In genomic region chr3:106566277-106566676, GRCh38 we compare ENCODE assay signal across 9 cellular contexts.
DNase-seq lines count a peak whose midpoint lies in the region; ATAC-seq, FAIRE-seq and TF ChIP-seq lines count a peak whose summit lies in the region.
"Had no signal": no experiment of that assay in that cellular context is flagged by ENCODE, and none has a peak within 500 bp of the region (broad histone marks: within the 10 kb centered on the region; RNA-seq: fewer than 3 reads in every experiment).

No MANE protein-coding gene starts in this region.

- intact Hi-C loops in GM12878 (cut with micrococcal nuclease; ENCODE audit: unreplicated experiment) (no loop called here), HepG2 (cut with micrococcal nuclease; ENCODE audit: unreplicated experiment) (no loop called here), cardiac septum (cut with DNase I) (no loop called here)

- H3K27ac ChIP-seq in GM12878 (ENCODE audit: control insufficient read depth, insufficient read depth), result no peak overlapping the region
- no peak overlapping the region for H3K27ac ChIP-seq in HepG2 (ENCODE audit: extremely low read length, insufficient read depth, low read length)

- DNase-seq in Daoy (ENCODE audit: low read depth) (peak; percentile 22), GM12878 (ENCODE audit: low read depth, low spot score) (peak; percentile 20), HepG2 (ENCODE audit: low spot score) (no peak), cardiac septum (ENCODE audit: low spot score) (no peak), NCI-H1930 (lab: John Stamatoyannopoulos, UW) (no peak), NCI-H774 (lab: John Stamatoyannopoulos, UW) (no peak)
- DNase-seq: activated CD4-positive, CD25-positive, alpha-beta regulatory T cell had no signal

- H3K9me3 ChIP-seq in GM12878 (replicated peaks; ENCODE audit: control insufficient read depth, insufficient read depth, low read length) (no peaks in the 10 kb centered on the region), HepG2 (ENCODE audit: low read length) (no peaks in the 10 kb centered on the region)

- no peak overlapping the region for H3K4me3 ChIP-seq in GM12878
- H3K4me3 ChIP-seq in HepG2 (replicated peaks in 1 of 3; ENCODE audit: insufficient read depth in 1 of 3, low read depth in 2 of 3, low read length in 3 of 3), result no peak overlapping the region

- WGBS in GM12878 (ENCODE audit: insufficient coverage, insufficient replicate concordance, low lambda C conversion rate, missing lambda C conversion rate), result 0% methylated on average over 4 of the region's 4 CpGs
- WGBS in HepG2 (ENCODE audit: low lambda C conversion rate), result 1% methylated on average over 4 of the region's 4 CpGs

- H3K36me3 ChIP-seq in GM12878 (ENCODE audit: control insufficient read depth in 2 of 2, insufficient read depth in 2 of 2, low read length in 1 of 2), result no peaks in the 10 kb centered on the region
- no peaks in the 10 kb centered on the region for H3K36me3 ChIP-seq in HepG2 (replicated peaks in 1 of 2; ENCODE audit: control insufficient read depth in 1 of 2, insufficient read depth in 2 of 2, low read length in 2 of 2)

- in situ Hi-C loops in GM12878 (cut with MboI) (no loop called here), HepG2 (cut with HindIII; ENCODE audit: extremely low pct_ligation_motif_present, low pct_unique_long_range_greater_than_20kb) (no loop called here)

- SMC1A ChIA-PET in GM12878 (lab: Charles Lee; ENCODE audit: uncharacterized antibody, unreplicated experiment), result interaction anchor here (1.1 kb wide), 1 partner anchor 41 kb away, joined by 4 read pairs; no protein-coding TSS in a partner anchor

- H3K4me1 ChIP-seq in GM12878 (ENCODE audit: control insufficient read depth, insufficient read depth, low read length), result no peaks in the 10 kb centered on the region
- no peaks in the 10 kb centered on the region for H3K4me1 ChIP-seq in HepG2 (ENCODE audit: insufficient read depth, low read length)

- TF ChIP-seq EP300 in GM12878 (IDR thresholded peaks at IDR 0.05; ENCODE audit: borderline replicate concordance in 1 of 2, control insufficient read depth in 1 of 2, low read depth in 2 of 2, low read length in 2 of 2) (no peak), HepG2 (IDR thresholded peaks at IDR 0.05; ENCODE audit: low read depth in 2 of 2, low read length in 2 of 2) (no peak), HepG2 (CRISPR knock-in tag; IDR thresholded peaks at IDR 0.05; ENCODE audit: borderline replicate concordance) (no peak)

- TF ChIP-seq RAD21 in GM12878 (IDR thresholded peaks at IDR 0.05; ENCODE audit: insufficient read depth, low read depth, low read length), result peak; percentile 32; the same call in 1 of the 2 replicates
- TF ChIP-seq RAD21 in HepG2 (CRISPR knock-in tag; IDR thresholded peaks at IDR 0.05), result no peak

- no peaks in the 10 kb centered on the region for H3K27me3 ChIP-seq in GM12878 (replicated peaks in 1 of 2; ENCODE audit: control insufficient read depth in 2 of 2, insufficient read depth in 2 of 2, low read length in 1 of 2)
- H3K27me3 ChIP-seq in HepG2 (ENCODE audit: control insufficient read depth in 1 of 2, insufficient read depth in 2 of 2, low read length in 2 of 2), result no peaks in the 10 kb centered on the region

- H3K4me2 ChIP-seq in GM12878 (ENCODE audit: control insufficient read depth, insufficient read depth) (peak overlapping the region; percentile 35; the same call in 1 of the 2 replicates), HepG2 (ENCODE audit: low read depth, low read length) (no peak overlapping the region)

- FAIRE-seq in GM12878 (lab: Jason Lieb, UNC) (peak; percentile 82), HepG2 (lab: Jason Lieb, UNC) (no peak)

- RAD21 ChIA-PET in GM12878 (lab: Charles Lee; ENCODE audit: unreplicated experiment), result no interaction called here

- CTCF ChIA-PET in GM12878 (lab: Yijun Ruan, JAX) (interaction anchor here (1.5 kb wide), 1 partner anchor 384 kb away, joined by 3 read pairs; no protein-coding TSS in a partner anchor), HepG2 (lab: Yijun Ruan, JAX; ENCODE audit: low intra/inter-chr PET ratio, low total read pairs) (no interaction called here)

- POLR2A ChIA-PET in GM12878 (lab: Charles Lee) (no interaction called here), HepG2 (lab: Yijun Ruan, JAX) (no interaction called here)

- ATAC-seq in GM19035 (IDR thresholded peaks at IDR 0.05; ENCODE audit: unreplicated experiment) (peak; percentile 62), HG03064 (IDR thresholded peaks at IDR 0.05; ENCODE audit: low read depth, unreplicated experiment) (peak; percentile 91), GM12878 (peak; percentile 96), HepG2 (no peak)

- H3K79me2 ChIP-seq in GM12878 (ENCODE audit: control insufficient read depth, insufficient read depth, low read length) (no peaks in the 10 kb centered on the region), HepG2 (ENCODE audit: insufficient read depth, low read length) (no peaks in the 10 kb centered on the region)

- H2AFZ ChIP-seq in GM12878 (ENCODE audit: control insufficient read depth, low read depth, low read length) (peak overlapping the region; percentile 63), HepG2 (ENCODE audit: low read length) (no peak overlapping the region)

- TF ChIP-seq POLR2A in GM12878 (IDR thresholded peaks at IDR 0.05; ENCODE audit: low read depth, low read length) (no peak), HepG2 (IDR thresholded peaks at IDR 0.05; ENCODE audit: insufficient read depth in 1 of 2, low read depth in 2 of 2, low read length in 2 of 2) (no peak)

- no peaks in the 10 kb centered on the region for H4K20me1 ChIP-seq in GM12878 (ENCODE audit: control insufficient read depth, insufficient read depth)
- no peaks in the 10 kb centered on the region for H4K20me1 ChIP-seq in HepG2 (ENCODE audit: insufficient read depth, low read length)

- TF ChIP-seq CTCF in GM12878 (IDR thresholded peaks at IDR 0.05 in 2 of 3, conservative IDR thresholded peaks at IDR 0.05 in 1 of 3; ENCODE audit: control insufficient read depth in 2 of 3, extremely low read depth in 1 of 3, insufficient read depth in 1 of 3, low read depth in 3 of 3, low read length in 3 of 3), result peak in 1 of 3 experiments; percentile 10; a peak in 1 of 6 replicates
- no peak for TF ChIP-seq CTCF in HepG2 (CRISPR knock-in tag; IDR thresholded peaks at IDR 0.05)

- H3K9ac ChIP-seq in GM12878 (ENCODE audit: control insufficient read depth, insufficient read depth, low read length) (peak overlapping the region; percentile 18), HepG2 (ENCODE audit: insufficient read depth, low read depth, low read length) (no peak overlapping the region)

- BruUV-seq in GM12878 (replicated peaks; lab: Mats Ljungman, UMichigan), result no TSS peak
- no TSS peak for BruUV-seq in HepG2 (replicated peaks; lab: Mats Ljungman, UMichigan)

TF ChIP-seq in GM12878, 131 proteins besides CTCF, POLR2A, EP300 and RAD21 (continues in another document):
- 0 out of 2 replicates have a peak, but pooled peaks have one; percentile 14 for TF ChIP-seq ATF2 (IDR thresholded peaks at IDR 0.05; ENCODE audit: low read length)
- TF ChIP-seq TCF12 (IDR thresholded peaks at IDR 0.05; ENCODE audit: low read depth, low read length), result 0 out of 2 replicates have a peak, but pooled peaks have one; percentile 28
- TF ChIP-seq MEF2B (IDR thresholded peaks at IDR 0.05; ENCODE audit: partially characterized antibody, poor library complexity, severe bottlenecking), result peak; percentile 68
- TF ChIP-seq CBX5 (IDR thresholded peaks at IDR 0.05; ENCODE audit: low read depth), result peak; percentile 71; the same call in 1 of the 2 replicates

TF ChIP-seq in HepG2, 621 proteins besides CTCF, POLR2A, EP300 and RAD21 (continues in another document):
- TF ChIP-seq ZNF281 (CRISPR knock-in tag; IDR thresholded peaks at IDR 0.05; ENCODE audit: borderline replicate concordance), result no peak
- no peak for TF ChIP-seq ZNF775 (CRISPR knock-in tag; IDR thresholded peaks at IDR 0.05; ENCODE audit: borderline replicate concordance)
- TF ChIP-seq ELF3 (CRISPR knock-in tag; IDR thresholded peaks at IDR 0.05), result no peak
- no peak for TF ChIP-seq ZNF230 (CRISPR knock-in tag; IDR thresholded peaks at IDR 0.05)
- no peak for TF ChIP-seq HOXA5 (CRISPR knock-in tag; IDR thresholded peaks at IDR 0.05)
- no peak for TF ChIP-seq ZNF343 (CRISPR knock-in tag; IDR thresholded peaks at IDR 0.05)
- no peak for TF ChIP-seq HIVEP1 (CRISPR knock-in tag; IDR thresholded peaks at IDR 0.05)
- no peak for TF ChIP-seq POLR2G (IDR thresholded peaks at IDR 0.05; ENCODE audit: low read depth, low read length)
- no peak for TF ChIP-seq ZNF879 (CRISPR knock-in tag; IDR thresholded peaks at IDR 0.05)
- TF ChIP-seq CREB1 (IDR thresholded peaks at IDR 0.05), result no peak
- no peak for TF ChIP-seq CREB1 (CRISPR knock-in tag; IDR thresholded peaks at IDR 0.05)
- TF ChIP-seq YEATS2 (CRISPR knock-in tag; IDR thresholded peaks at IDR 0.05; ENCODE audit: borderline replicate concordance), result no peak

Comparison
In these comparisons a context has a peak if more than half of its experiments do, and no peak if none do; other contexts are left out.
1. DNase-seq: peak in Daoy (single experiment) and GM12878 (single experiment); none in HepG2 (single experiment), cardiac septum (single experiment), NCI-H1930 (0 of 2) and NCI-H774 (single experiment).